Comparison of ENCODE assay signal across 17 cellular contexts in the genomic region with DNA sequence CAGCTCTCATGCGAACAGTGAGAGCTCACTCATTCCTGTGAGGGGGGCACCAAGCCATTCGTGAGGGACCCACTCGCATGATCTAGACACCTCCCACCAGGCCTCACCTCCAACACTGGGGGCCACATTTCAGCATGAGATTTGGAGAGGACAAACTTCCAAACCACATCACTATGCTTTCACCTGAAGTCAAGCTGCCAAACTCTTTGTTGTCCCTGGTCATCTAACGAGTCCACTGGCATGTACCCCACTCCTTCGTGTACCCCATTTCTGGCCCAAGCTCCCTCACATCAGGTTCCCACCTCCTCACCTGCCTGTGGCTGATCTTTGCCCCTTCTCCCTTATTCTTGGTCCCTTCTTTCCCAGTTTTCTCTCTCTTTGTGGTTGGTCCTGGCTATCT.
A peak's percentile ranks its signal among the peaks of the same experiment; 100 is the strongest.
DNase-seq lines count a peak whose midpoint lies in the region; ATAC-seq and TF ChIP-seq lines count a peak whose summit lies in the region.
"Had no signal": no experiment of that assay in that cellular context is flagged by ENCODE, and none has a peak within 500 bp of the region (broad histone marks: within the 10 kb centered on the region; RNA-seq: fewer than 3 reads in every experiment).

No MANE protein-coding gene starts in this region.

- no peak overlapping the region for H3K4me3 ChIP-seq in right atrium auricular region
- H3K4me3 ChIP-seq in right cardiac atrium (ENCODE audit: low read length), result no peak overlapping the region
- no peak overlapping the region for H3K4me3 ChIP-seq in skeletal muscle tissue (ENCODE audit: low read length in 3 of 3)
- H3K4me3 ChIP-seq: A549, Peyer's patch had no signal

- no peak for TF ChIP-seq CTCF in right atrium auricular region (IDR thresholded peaks at IDR 0.05)
- TF ChIP-seq CTCF in GM13976 (IDR thresholded peaks at IDR 0.05; ENCODE audit: borderline replicate concordance, control extremely low read depth, extremely low read depth, insufficient read depth, missing control alignments), result no peak

- H3K27ac ChIP-seq in right atrium auricular region, result peak overlapping the region; percentile 64 to 80
- H3K27ac ChIP-seq in right cardiac atrium (ENCODE audit: low read length), result no peak overlapping the region
- peak overlapping the region; percentile 27 for H3K27ac ChIP-seq in skeletal muscle tissue (ENCODE audit: low read depth, low read length)
- H3K27ac ChIP-seq: A549, Peyer's patch had no signal

- WGBS in right cardiac atrium, result 92% methylated on average over 5 of the region's 5 CpGs

- no peaks in the 10 kb centered on the region for H3K9me3 ChIP-seq in right atrium auricular region
- no peaks in the 10 kb centered on the region for H3K9me3 ChIP-seq in right cardiac atrium (ENCODE audit: control insufficient read depth, low read length)
- no peaks in the 10 kb centered on the region for H3K9me3 ChIP-seq in skeletal muscle tissue (ENCODE audit: control insufficient read depth in 3 of 3, low read length in 3 of 3)
- H3K9me3 ChIP-seq: A549, Peyer's patch had no signal

- DNase-seq in right atrium auricular region (ENCODE audit: low spot score) (no peak), right cardiac atrium (no peak), islet precursor cell (peak; percentile 11), GM13976 (ENCODE audit: low spot score) (no peak), HEK293T (ENCODE audit: extremely low spot score) (no peak), SIG-M5 treated with dmso at 0.1 percent for 504 hours (lab: John Stamatoyannopoulos, UW; ENCODE audit: unreplicated experiment) (no peak)
- DNase-seq in activated naive CD4-positive, alpha-beta T cell treated with anti-CD3 and anti-CD28 coated beads, Interleukin-2, amount 50 U/mL, for 16 hours, result no peak
- DNase-seq: COR-L47, DMS153, H9, NCI-H1105 treated with DMSO at 0.1 percent for 48 hours, NCI-H187 treated with DMSO at 0.1 percent for 48 hours, NCI-H2171, Peyer's patch had no signal

- CTCF ChIA-PET in HEK293T (lab: Yijun Ruan, JAX), result no interaction called here

- POLR2A ChIA-PET in HEK293T (lab: Yijun Ruan, JAX), result no interaction called here

- H3K36me3 ChIP-seq in right atrium auricular region (no peaks in the 10 kb centered on the region), skeletal muscle tissue (ENCODE audit: control insufficient read depth in 3 of 3, insufficient read depth in 3 of 3, low read length in 3 of 3) (no peaks in the 10 kb centered on the region)
- H3K36me3 ChIP-seq: Peyer's patch had no signal

- intact Hi-C loops in right cardiac atrium (cut with DNase I), result loop anchor here in 1 of 4 donors (10.0 kb wide), 1 partner anchor 193 kb away; no protein-coding TSS in a partner anchor

- H3K9ac ChIP-seq in skeletal muscle tissue (ENCODE audit: low read depth in 1 of 3, low read length in 3 of 3), result no peak overlapping the region

- H3K4me1 ChIP-seq in right atrium auricular region (peaks cover 0 to 52% of the 10 kb centered on the region in 2 donors), right cardiac atrium (ENCODE audit: control insufficient read depth, insufficient read depth, low read length) (peaks cover 24% of the 10 kb centered on the region), skeletal muscle tissue (ENCODE audit: control insufficient read depth in 3 of 3, insufficient read depth in 3 of 3, low read length in 3 of 3) (peaks cover 6 to 35% (median 13%) of the 10 kb centered on the region in 3 donors)
- H3K4me1 ChIP-seq: A549 had no signal

- H3K27me3 ChIP-seq in right atrium auricular region, result no peaks in the 10 kb centered on the region
- no peaks in the 10 kb centered on the region for H3K27me3 ChIP-seq in right cardiac atrium (ENCODE audit: control insufficient read depth, insufficient read depth)
- no peaks in the 10 kb centered on the region for H3K27me3 ChIP-seq in skeletal muscle tissue (ENCODE audit: control insufficient read depth in 3 of 3, insufficient read depth in 3 of 3, low read length in 3 of 3)
- H3K27me3 ChIP-seq: Peyer's patch had no signal

- in situ Hi-C loops in GM13976 (cut with MboI; ENCODE audit: low sequenced_read_pairs, unreplicated experiment), result no loop called here

- no peak for ATAC-seq in right cardiac atrium
- ATAC-seq: A549, HepG2 had no signal

TF ChIP-seq in HEK293T, 16 proteins besides CTCF, POLR2A, EP300 and RAD21:
- no peak for TF ChIP-seq BHLHE40 (IDR thresholded peaks at IDR 0.05; ENCODE audit: borderline replicate concordance)
- TF ChIP-seq LEF1 (IDR thresholded peaks at IDR 0.05; ENCODE audit: borderline replicate concordance), result no peak
- TF ChIP-seq CTBP1 (IDR thresholded peaks at IDR 0.05; ENCODE audit: borderline replicate concordance), result no peak
- no peak for TF ChIP-seq FOXA1 (IDR thresholded peaks at IDR 0.05)
- TF ChIP-seq SUZ12 (IDR thresholded peaks at IDR 0.05), result no peak
- no peak for TF ChIP-seq NFRKB (IDR thresholded peaks at IDR 0.05)
- no peak for TF ChIP-seq HDGF (IDR thresholded peaks at IDR 0.05; ENCODE audit: borderline replicate concordance)
- no peak for TF ChIP-seq FOXM1 (IDR thresholded peaks at IDR 0.05; ENCODE audit: borderline replicate concordance)
- no peak for TF ChIP-seq ELF4 (IDR thresholded peaks at IDR 0.05)
- TF ChIP-seq ZNF384 (IDR thresholded peaks at IDR 0.05), result no peak
- TF ChIP-seq L3MBTL2 (conservative IDR thresholded peaks at IDR 0.05), result no peak
- no peak for TF ChIP-seq SP1 (IDR thresholded peaks at IDR 0.05)
- TF ChIP-seq FOXK2 (IDR thresholded peaks at IDR 0.05), result no peak
- TF ChIP-seq ARNT (IDR thresholded peaks at IDR 0.05), result no peak
- no peak for TF ChIP-seq PKNOX1 (IDR thresholded peaks at IDR 0.05)
- TF ChIP-seq TARDBP (IDR thresholded peaks at IDR 0.05), result no peak
